In genomic region chr18:25223899-25224607, GRCh38 we compare ENCODE assay signal across 14 cellular contexts.
A peak's percentile ranks its signal among the peaks of the same experiment; 100 is the strongest.
DNase-seq lines count a peak whose midpoint lies in the region; ATAC-seq and TF ChIP-seq lines count a peak whose summit lies in the region.
"Had no signal": no experiment of that assay in that cellular context is flagged by ENCODE, and none has a peak within 500 bp of the region (broad histone marks: within the 10 kb centered on the region; RNA-seq: fewer than 3 reads in every experiment).

No MANE protein-coding gene starts in this region.

- H3K9ac ChIP-seq in smooth muscle cell (ENCODE audit: low read depth): no peak overlapping the region
- H3K9ac ChIP-seq: KMS-11 had no signal

- no peak for TF ChIP-seq CTCF in heart left ventricle (IDR thresholded peaks at IDR 0.05)
- no peak for TF ChIP-seq CTCF in mesothelial cell of epicardium (IDR thresholded peaks at IDR 0.05; ENCODE audit: unreplicated experiment)
- no peak for TF ChIP-seq CTCF in smooth muscle cell (IDR thresholded peaks at IDR 0.05; ENCODE audit: borderline replicate concordance, insufficient read depth, poor library complexity, severe bottlenecking)

- peaks cover 48% of the 10 kb centered on the region for H3K36me3 Mint-ChIP-seq in mesothelial cell of epicardium

- H3F3A ChIP-seq in smooth muscle cell (ENCODE audit: low read depth): no peaks in the 10 kb centered on the region

- ATAC-seq in heart left ventricle (peak; percentile 59 to 74 (median 68)), right cardiac atrium (no peak), left ventricle myocardium superior (peak; percentile 89), HG03521 (IDR thresholded peaks at IDR 0.05; ENCODE audit: unreplicated experiment) (no peak), HG03354 (IDR thresholded peaks at IDR 0.05; ENCODE audit: poor library complexity, severe bottlenecking, unreplicated experiment) (no peak)
- ATAC-seq: A549 had no signal

- H3K79me2 ChIP-seq in smooth muscle cell (ENCODE audit: low read depth): peaks cover 10% of the 10 kb centered on the region

- intact Hi-C loops in heart left ventricle (cut with DNase I) (loop anchor here in 2 of 10 donors (10.0 kb wide), 2 partner anchors 59 to 349 kb away; no protein-coding TSS in a partner anchor), right cardiac atrium (cut with DNase I) (loop anchor here in 1 of 4 donors (10.0 kb wide), 1 partner anchor 349 kb away; no protein-coding TSS in a partner anchor), left ventricle myocardium superior (cut with micrococcal nuclease) (no loop called here)

- H3K36me3 ChIP-seq in heart left ventricle (peaks cover 0 to 27% (median 15%) of the 10 kb centered on the region in 9 donors), smooth muscle cell (ENCODE audit: low read depth) (no peaks in the 10 kb centered on the region)

- no peaks in the 10 kb centered on the region for H3K27me3 ChIP-seq in heart left ventricle
- no peaks in the 10 kb centered on the region for H3K27me3 ChIP-seq in right cardiac atrium (ENCODE audit: control insufficient read depth, insufficient read depth)
- H3K27me3 ChIP-seq in smooth muscle cell (ENCODE audit: low read depth): no peaks in the 10 kb centered on the region

- H3K9me3 ChIP-seq in heart left ventricle: no peaks in the 10 kb centered on the region
- H3K9me3 ChIP-seq in right cardiac atrium (ENCODE audit: control insufficient read depth, low read length): no peaks in the 10 kb centered on the region
- no peaks in the 10 kb centered on the region for H3K9me3 ChIP-seq in smooth muscle cell (replicated peaks; ENCODE audit: low read depth)
- H3K9me3 ChIP-seq: A549 had no signal

- no peak overlapping the region for H3K4me3 Mint-ChIP-seq in mesothelial cell of epicardium

- no peaks in the 10 kb centered on the region for H3K27me3 Mint-ChIP-seq in mesothelial cell of epicardium (ENCODE audit: low read depth)

- peaks cover 0 to 22% (median 10%) of the 10 kb centered on the region in 12 donors for H3K4me1 ChIP-seq in heart left ventricle
- H3K4me1 ChIP-seq in right cardiac atrium (ENCODE audit: control insufficient read depth, insufficient read depth, low read length): no peaks in the 10 kb centered on the region
- peaks cover 10% of the 10 kb centered on the region for H3K4me1 ChIP-seq in smooth muscle cell (ENCODE audit: low read depth)
- H3K4me1 ChIP-seq: A549 had no signal

- DNase-seq in heart left ventricle (no peak), right cardiac atrium (no peak), cerebellum (ENCODE audit: low spot score) (peak; percentile 55), left ventricle myocardium superior (peak; percentile 33), mesothelial cell of epicardium (ENCODE audit: low spot score in 2 of 2, unreplicated experiment in 2 of 2) (no peak), smooth muscle cell (lab: John Stamatoyannopoulos, UW; ENCODE audit: unreplicated experiment) (no peak)
- DNase-seq: MM.1S, NCI-H1092 treated with DMSO at 0.1 percent for 48 hours, NCI-H226 had no signal

- H3K4me3 ChIP-seq in heart left ventricle (no peak overlapping the region), right cardiac atrium (ENCODE audit: low read length) (no peak overlapping the region), smooth muscle cell (no peak overlapping the region)
- H3K4me3 ChIP-seq: A549 had no signal

- H3K27ac ChIP-seq in heart left ventricle (peak overlapping the region in 3 of 12 donors; percentile 12 to 25 (median 23)), right cardiac atrium (ENCODE audit: low read length) (no peak overlapping the region), smooth muscle cell (ENCODE audit: low read depth) (no peak overlapping the region)
- H3K27ac ChIP-seq: A549, C4-2B, KMS-11 had no signal

- H3K4me2 ChIP-seq in smooth muscle cell: no peak overlapping the region
- H3K4me2 ChIP-seq: A549, KMS-11 had no signal

- H3K4me1 Mint-ChIP-seq in mesothelial cell of epicardium: peaks cover 17% of the 10 kb centered on the region

- 79 to 86% (median 81%) methylated on average over 13 of the region's 13 CpGs for WGBS in heart left ventricle, 4 donors
- WGBS in right cardiac atrium: 84% methylated on average over 13 of the region's 13 CpGs
- WGBS in smooth muscle cell (ENCODE audit: low lambda C conversion rate): 94% methylated on average over 13 of the region's 13 CpGs

- no peak for TF ChIP-seq POLR2A in heart left ventricle (IDR thresholded peaks at IDR 0.05)

- no peaks in the 10 kb centered on the region for H3K9me3 Mint-ChIP-seq in mesothelial cell of epicardium

- no peak overlapping the region for H3K27ac Mint-ChIP-seq in mesothelial cell of epicardium

- peaks cover 41% of the 10 kb centered on the region for H4K20me1 ChIP-seq in smooth muscle cell (ENCODE audit: low read depth)

- H2AFZ ChIP-seq in smooth muscle cell (ENCODE audit: low read depth): no peak overlapping the region

Comparison
In these comparisons a context has a peak if more than half of its experiments do, and no peak if none do; other contexts are left out.
1. ATAC-seq: peak in heart left ventricle (4 of 4) and left ventricle myocardium superior (single experiment); none in right cardiac atrium (0 of 2), HG03521 (single experiment) and HG03354 (single experiment).
2. DNase-seq: peak in cerebellum (single experiment) and left ventricle myocardium superior (single experiment); none in heart left ventricle (0 of 5), right cardiac atrium (0 of 3), mesothelial cell of epicardium (0 of 2) and smooth muscle cell (single experiment).